ENCODE assay signal across 17 cellular contexts in the genomic region with DNA sequence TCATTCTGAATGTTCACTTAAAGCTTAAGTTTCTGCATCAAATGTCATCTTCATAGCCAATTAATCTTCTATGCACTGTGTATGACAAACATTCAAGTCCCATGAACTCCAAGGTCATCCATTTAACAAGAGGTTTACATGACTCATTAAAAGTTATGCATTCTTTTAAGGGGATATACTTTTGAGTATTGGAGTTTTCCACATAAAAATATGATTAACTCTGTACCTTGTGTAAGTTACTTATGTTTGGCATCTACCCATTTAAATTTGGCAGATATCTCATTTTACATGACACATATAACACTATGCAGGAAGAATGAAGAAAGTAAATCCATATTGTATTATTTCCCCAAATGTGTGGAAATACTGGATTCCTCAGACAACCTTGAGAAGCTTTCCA.
"Had no signal": no experiment of that assay in that cellular context is flagged by ENCODE, and none has a peak within 500 bp of the region (broad histone marks: within the 10 kb centered on the region; RNA-seq: fewer than 3 reads in every experiment).

No MANE protein-coding gene starts in this region.

- H3K27ac Mint-ChIP-seq: activated CD8-positive, alpha-beta memory T cell treated with anti-CD3 and anti-CD28 coated beads, Interleukin-2, amount 10 ng/mL, durations not matched to agents 7 days and 5 days; activated naive CD8-positive, alpha-beta T cell treated with anti-CD3 and anti-CD28 coated beads for 36 hours; stimulated activated memory B cell treated with anti-CD40 and anti-IgM and Interleukin-4, amounts not matched to agents 10 μg/mL and 1 μg/mL and 100 μg/mL, for 72 hours had no signal

- H3K27me3 ChIP-seq: cardiac muscle cell, esophagus squamous epithelium, pancreas, tibial nerve, vagina had no signal

- H3K27me3 Mint-ChIP-seq: activated CD8-positive, alpha-beta memory T cell treated with anti-CD3 and anti-CD28 coated beads, Interleukin-2, amount 10 ng/mL, durations not matched to agents 7 days and 5 days; activated naive CD8-positive, alpha-beta T cell treated with anti-CD3 and anti-CD28 coated beads for 36 hours; stimulated activated memory B cell treated with anti-CD40 and anti-IgM and Interleukin-4, amounts not matched to agents 10 μg/mL and 1 μg/mL and 100 μg/mL, for 72 hours had no signal

- H3K9me3 ChIP-seq: esophagus squamous epithelium, lower lobe of right lung, pancreas, vagina had no signal

- H3K4me3 Mint-ChIP-seq: activated CD8-positive, alpha-beta memory T cell treated with anti-CD3 and anti-CD28 coated beads, Interleukin-2, amount 10 ng/mL, durations not matched to agents 7 days and 5 days; activated naive CD8-positive, alpha-beta T cell treated with anti-CD3 and anti-CD28 coated beads for 36 hours; stimulated activated memory B cell treated with anti-CD40 and anti-IgM and Interleukin-4, amounts not matched to agents 10 μg/mL and 1 μg/mL and 100 μg/mL, for 72 hours had no signal

- H3K36me3 Mint-ChIP-seq: activated CD8-positive, alpha-beta memory T cell treated with anti-CD3 and anti-CD28 coated beads, Interleukin-2, amount 10 ng/mL, durations not matched to agents 7 days and 5 days; activated naive CD8-positive, alpha-beta T cell treated with anti-CD3 and anti-CD28 coated beads for 36 hours; stimulated activated memory B cell treated with anti-CD40 and anti-IgM and Interleukin-4, amounts not matched to agents 10 μg/mL and 1 μg/mL and 100 μg/mL, for 72 hours had no signal

- DNase-seq: activated CD4-positive, alpha-beta T cell treated with anti-CD3 and anti-CD28 coated beads, Interleukin-2, amount 50 U/mL, for 48 hours; activated CD4-positive, CD25-positive, alpha-beta regulatory T cell treated with anti-CD3 and anti-CD28 coated beads, Interleukin-2, amount 50 U/mL, for 72 hours; activated CD8-positive, alpha-beta memory T cell treated with anti-CD3 and anti-CD28 coated beads, Interleukin-2, amount 10 ng/mL, durations not matched to agents 7 days and 5 days; activated gamma-delta T cell; activated naive CD8-positive, alpha-beta T cell treated with anti-CD3 and anti-CD28 coated beads for 36 hours; activated T-cell treated with anti-CD3 and anti-CD28 coated beads, Interleukin-2, amount 50 U/mL, for 48 hours; aorta; esophagus squamous epithelium; hippocampal formation; lower lobe of right lung; midbrain; pancreas had no signal

- H3K27ac ChIP-seq: cardiac muscle cell, esophagus squamous epithelium, lower lobe of right lung, pancreas, tibial nerve, vagina had no signal

- H3K4me1 ChIP-seq: lower lobe of right lung, pancreas, tibial nerve, vagina had no signal

- H3K36me3 ChIP-seq: cardiac muscle cell, esophagus squamous epithelium, lower lobe of right lung, pancreas, tibial nerve, vagina had no signal

- H3K4me1 Mint-ChIP-seq: activated CD8-positive, alpha-beta memory T cell treated with anti-CD3 and anti-CD28 coated beads, Interleukin-2, amount 10 ng/mL, durations not matched to agents 7 days and 5 days; activated naive CD8-positive, alpha-beta T cell treated with anti-CD3 and anti-CD28 coated beads for 36 hours; stimulated activated memory B cell treated with anti-CD40 and anti-IgM and Interleukin-4, amounts not matched to agents 10 μg/mL and 1 μg/mL and 100 μg/mL, for 72 hours had no signal

- H3K4me3 ChIP-seq: cardiac muscle cell, esophagus squamous epithelium, lower lobe of right lung, pancreas, smooth muscle cell, tibial nerve, vagina had no signal

- ATAC-seq: activated CD8-positive, alpha-beta memory T cell treated with anti-CD3 and anti-CD28 coated beads, Interleukin-2, amount 10 ng/mL, durations not matched to agents 7 days and 5 days; lower lobe of right lung; pancreas; stimulated activated memory B cell treated with anti-CD40 and anti-IgM and Interleukin-4, amounts not matched to agents 10 μg/mL and 1 μg/mL and 100 μg/mL, for 72 hours had no signal
